13 cellular contexts compared by ENCODE assay signal in genomic region chr5:142065273-142065672, GRCh38.
A peak's percentile ranks its signal among the peaks of the same experiment; 100 is the strongest.
DNase-seq lines count a peak whose midpoint lies in the region; ATAC-seq lines count a peak whose summit lies in the region.
"Had no signal": no experiment of that assay in that cellular context is flagged by ENCODE, and none has a peak within 500 bp of the region (broad histone marks: within the 10 kb centered on the region; RNA-seq: fewer than 3 reads in every experiment).

No MANE protein-coding gene starts in this region.

- H3K4me3 ChIP-seq in BLaER1 treated with 17β-estradiol and CSF1 and Interleukin-3, amounts not matched to agents 10 nM and 100 nM = no peak overlapping the region
- H3K4me3 ChIP-seq: ovary had no signal

- H3K4me1 ChIP-seq in BLaER1 treated with 17β-estradiol and CSF1 and Interleukin-3, amounts not matched to agents 10 nM and 100 nM = peaks cover 18 to 36% (median 29%) of the 10 kb centered on the region in 10 experiments

- no peak for ATAC-seq in GM19023 (IDR thresholded peaks at IDR 0.05; ENCODE audit: unreplicated experiment)
- ATAC-seq: T-helper 17 cell had no signal

- H3K36me3 ChIP-seq in BLaER1 treated with 17β-estradiol and CSF1 and Interleukin-3, amounts not matched to agents 10 nM and 100 nM = no peaks in the 10 kb centered on the region
- H3K36me3 ChIP-seq: ovary had no signal

- H3K9me3 ChIP-seq in BLaER1 treated with 17β-estradiol and CSF1 and Interleukin-3, amounts not matched to agents 10 nM and 100 nM (replicated peaks in 1 of 11) = no peaks in the 10 kb centered on the region
- H3K9me3 ChIP-seq: ovary had no signal

- H4K20me1 ChIP-seq in BLaER1 treated with 17β-estradiol and CSF1 and Interleukin-3, amounts not matched to agents 10 nM and 100 nM = no peaks in the 10 kb centered on the region

- H3K27me3 ChIP-seq in BLaER1 treated with 17β-estradiol and CSF1 and Interleukin-3, amounts not matched to agents 10 nM and 100 nM = no peaks in the 10 kb centered on the region
- H3K27me3 ChIP-seq: ovary had no signal

- H3K4me2 ChIP-seq in BLaER1 treated with 17β-estradiol and CSF1 and Interleukin-3, amounts not matched to agents 10 nM and 100 nM = peak overlapping the region in 9 of 11 experiments; percentile 3 to 48 (median 35); a peak in 13 of 22 replicates

- H3K9ac ChIP-seq in BLaER1 treated with 17β-estradiol and CSF1 and Interleukin-3, amounts not matched to agents 10 nM and 100 nM = no peak overlapping the region

- DNase-seq in NCI-H1694 (lab: John Stamatoyannopoulos, UW) = peak; percentile 32
- DNase-seq in astrocyte of the hippocampus (ENCODE audit: low read depth, low spot score) = peak; percentile 81
- DNase-seq in left kidney (ENCODE audit: low read depth, low spot score) = peak; percentile 62
- DNase-seq in NAMALWA (ENCODE audit: low spot score) = no peak
- no peak for DNase-seq in HuH-7.5 (ENCODE audit: low spot score)
- no peak for DNase-seq in activated T-cell treated with anti-CD3 and anti-CD28 coated beads, Interleukin-2, amount 50 U/mL, for 1 hour
- DNase-seq: cortex of kidney, NCI-H2029, ovary, T-helper 17 cell had no signal

- H3K27ac ChIP-seq in BLaER1 treated with 17β-estradiol and CSF1 and Interleukin-3, amounts not matched to agents 10 nM and 100 nM = no peak overlapping the region; a peak in 1 of 22 replicates
- H3K27ac ChIP-seq: C4-2B, ovary had no signal

Comparison
In these comparisons a context has a peak if more than half of its experiments do, and no peak if none do; other contexts are left out.
1. DNase-seq: peak in NCI-H1694 (single experiment), astrocyte of the hippocampus (single experiment) and left kidney (single experiment); none in NAMALWA (single experiment), HuH-7.5 (single experiment) and activated T-cell treated with anti-CD3 and anti-CD28 coated beads, Interleukin-2, amount 50 U/mL, for 1 hour (single experiment).